Comparison of ENCODE assay signal across 21 cellular contexts in genomic region chr15:93223803-93224202, GRCh38.
DNase-seq lines count a peak whose midpoint lies in the region; ATAC-seq, FAIRE-seq and TF ChIP-seq lines count a peak whose summit lies in the region.
"Had no signal": no experiment of that assay in that cellular context is flagged by ENCODE, and none has a peak within 500 bp of the region (broad histone marks: within the 10 kb centered on the region; RNA-seq: fewer than 3 reads in every experiment).

No MANE protein-coding gene starts in this region.

- H3K4me3 ChIP-seq in GM12865 (ENCODE audit: low read depth, low read length): no peak overlapping the region
- H3K4me3 ChIP-seq: A549, SJCRH30 had no signal

- FAIRE-seq in frontal cortex (lab: Jason Lieb, UNC): no peak
- FAIRE-seq: A549, GM12892, H54 had no signal

- no peak for TF ChIP-seq CTCF in GM12865 (IDR thresholded peaks at IDR 0.05; ENCODE audit: insufficient read depth, low read depth, low read length, missing control alignments)

- peak; percentile 53 for DNase-seq in GM12865 (ENCODE audit: low read depth)
- DNase-seq in T-helper 9 cell: no peak
- DNase-seq in midbrain (lab: John Stamatoyannopoulos, UW): no peak
- no peak for DNase-seq in frontal cortex (ENCODE audit: low spot score in 2 of 2)
- DNase-seq: C1 segment of cervical spinal cord, DND-41, GDM1, HFFc6, NCI-H1048, NCI-H1436 treated with DMSO at 0.1 percent for 48 hours, NCI-H2081 treated with DMSO at 0.1 percent for 48 hours, NCI-H510A, NCI-H774, PC-3 had no signal

- ATAC-seq in GM18870 (IDR thresholded peaks at IDR 0.05; ENCODE audit: unreplicated experiment): peak; percentile 72
- peak; percentile 59 for ATAC-seq in HG02798 (IDR thresholded peaks at IDR 0.05; ENCODE audit: poor library complexity, unreplicated experiment)
- peak; percentile 93 for ATAC-seq in HG03565 (IDR thresholded peaks at IDR 0.05; ENCODE audit: unreplicated experiment)
- ATAC-seq: A549, PC-3 had no signal
